In genomic region chr13:79987761-79988160, GRCh38 we compare ENCODE assay signal across 13 cellular contexts.
"Had no signal": no experiment of that assay in that cellular context is flagged by ENCODE, and none has a peak within 500 bp of the region (broad histone marks: within the 10 kb centered on the region; RNA-seq: fewer than 3 reads in every experiment).

No MANE protein-coding gene starts in this region.

- ATAC-seq: activated CD4-positive, alpha-beta T cell treated with anti-CD3 and anti-CD28 coated beads for 36 hours; left lobe of liver; T-cell had no signal

- FAIRE-seq: colon, endothelial cell of umbilical vein, urothelium cell line had no signal

- H3K36me3 ChIP-seq: ascending aorta, stomach, WERI-Rb-1 had no signal

- H3K4me1 ChIP-seq: ascending aorta had no signal

- H3K27ac ChIP-seq: ascending aorta, WERI-Rb-1 had no signal

- DNase-seq: activated CD4-positive, alpha-beta T cell treated with anti-CD3 and anti-CD28 coated beads for 36 hours; activated naive CD4-positive, alpha-beta T cell; effector CD4-positive, alpha-beta T cell; immature natural killer cell; stomach; T-cell; T1000; WERI-Rb-1 had no signal

- H3K27me3 ChIP-seq: ascending aorta, stomach had no signal

- H3K9me3 ChIP-seq: ascending aorta, stomach had no signal

- H3K4me3 ChIP-seq: ascending aorta, stomach had no signal
